In genomic region chr2:16330571-16331351, GRCh38 we compare ENCODE assay signal across 1 cellular context.
TF ChIP-seq lines count a peak whose summit lies in the region.

No MANE protein-coding gene starts in this region.

TF ChIP-seq in H1, 55 proteins besides CTCF, POLR2A, EP300 and RAD21 (continued from another document):
- TF ChIP-seq JUND (IDR thresholded peaks at IDR 0.05; ENCODE audit: low read length), result peak; percentile 95
- TF ChIP-seq CBX5 (IDR thresholded peaks at IDR 0.05; ENCODE audit: low read depth, low read length), result no peak
- TF ChIP-seq CREB1 (IDR thresholded peaks at IDR 0.05), result no peak
TF ChIP-seq in H1: peak in this region for 8.
